ENCODE assay signal across 1 cellular context in the genomic region with DNA sequence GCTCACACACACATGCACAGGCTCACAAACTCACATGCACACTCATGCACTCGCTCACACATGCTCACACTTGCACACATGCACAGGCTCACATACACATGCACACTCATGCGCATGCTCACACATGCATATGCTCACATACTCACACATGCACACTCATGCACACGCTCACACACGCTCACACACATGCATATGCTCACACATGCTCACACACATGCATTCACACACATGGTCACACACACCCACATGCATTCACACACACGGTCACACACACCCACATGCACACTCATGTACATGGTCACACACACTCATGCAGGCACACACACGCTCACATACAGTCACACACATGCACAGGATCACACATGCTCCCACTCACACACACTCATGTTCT.
TF ChIP-seq lines count a peak whose summit lies in the region.

No MANE protein-coding gene starts in this region.

TF ChIP-seq in IMR-90, 13 proteins besides CTCF, POLR2A, EP300 and RAD21 (continued from another document):
- TF ChIP-seq USF2 (IDR thresholded peaks at IDR 0.05; ENCODE audit: low read depth, low read length): no peak
